In the genomic region with DNA sequence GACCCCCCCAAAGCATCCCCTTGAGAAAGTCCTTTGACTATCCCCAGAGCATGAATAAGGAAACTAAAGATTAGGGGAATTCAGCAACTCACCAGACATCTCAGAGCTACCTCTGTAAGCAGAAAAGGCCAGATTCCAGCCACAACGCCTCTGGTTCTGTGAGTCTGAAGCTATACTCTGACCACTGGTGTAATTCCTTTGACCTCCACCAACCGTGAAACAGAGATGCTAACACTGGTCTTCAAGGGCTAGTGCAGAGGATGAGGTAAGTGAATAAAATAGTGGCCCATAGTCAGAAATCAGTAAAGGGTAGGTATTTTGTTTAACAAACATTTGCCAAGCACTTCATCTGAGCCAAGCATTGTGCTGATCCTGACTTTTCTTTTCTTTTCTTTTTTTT, we compare ENCODE assay signal across 2 cellular contexts.
TF ChIP-seq lines count a peak whose summit lies in the region.

No MANE protein-coding gene starts in this region.

TF ChIP-seq in HepG2, 621 proteins besides CTCF, POLR2A, EP300 and RAD21:
- TF ChIP-seq, protein P1, sequence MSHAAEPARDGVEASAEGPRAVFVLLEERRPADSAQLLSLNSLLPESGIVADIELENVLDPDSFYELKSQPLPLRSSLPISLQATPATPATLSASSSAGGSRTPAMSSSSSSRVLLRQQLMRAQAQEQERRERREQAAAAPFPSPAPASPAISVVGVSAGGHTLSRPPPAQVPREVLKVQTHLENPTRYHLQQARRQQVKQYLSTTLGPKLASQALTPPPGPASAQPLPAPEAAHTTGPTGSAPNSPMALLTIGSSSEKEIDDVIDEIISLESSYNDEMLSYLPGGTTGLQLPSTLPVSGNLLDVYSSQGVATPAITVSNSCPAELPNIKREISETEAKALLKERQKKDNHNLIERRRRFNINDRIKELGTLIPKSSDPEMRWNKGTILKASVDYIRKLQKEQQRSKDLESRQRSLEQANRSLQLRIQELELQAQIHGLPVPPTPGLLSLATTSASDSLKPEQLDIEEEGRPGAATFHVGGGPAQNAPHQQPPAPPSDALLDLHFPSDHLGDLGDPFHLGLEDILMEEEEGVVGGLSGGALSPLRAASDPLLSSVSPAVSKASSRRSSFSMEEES (CRISPR knock-in tag; IDR thresholded peaks at IDR 0.05), result no peak
- TF ChIP-seq XBP1 (CRISPR knock-in tag; IDR thresholded peaks at IDR 0.05) (no peak), PAF1 (CRISPR knock-in tag; IDR thresholded peaks at IDR 0.05) (no peak), NKX3-1 (CRISPR knock-in tag; IDR thresholded peaks at IDR 0.05) (no peak), CBX2 (IDR thresholded peaks at IDR 0.05; ENCODE audit: low read depth, low read length) (no peak), CBX2 (CRISPR knock-in tag; IDR thresholded peaks at IDR 0.05; ENCODE audit: low read depth) (no peak), ZNF724P (CRISPR knock-in tag; IDR thresholded peaks at IDR 0.05; ENCODE audit: borderline replicate concordance) (no peak), THAP11 (CRISPR knock-in tag; IDR thresholded peaks at IDR 0.05) (no peak)
TF ChIP-seq in HepG2: peak in this region for 0.

TF ChIP-seq in K562, 482 proteins besides CTCF, POLR2A, EP300 and RAD21 (continued from another document):
- TF ChIP-seq FUS (optimal IDR thresholded peaks at IDR 0.05; ENCODE audit: low read depth, low read length) (no peak), POLR2B (IDR thresholded peaks at IDR 0.05; ENCODE audit: low read depth, partially characterized antibody) (no peak), ELF4 (CRISPR knock-in tag; IDR thresholded peaks at IDR 0.05) (no peak)
- TF ChIP-seq, protein P2, sequence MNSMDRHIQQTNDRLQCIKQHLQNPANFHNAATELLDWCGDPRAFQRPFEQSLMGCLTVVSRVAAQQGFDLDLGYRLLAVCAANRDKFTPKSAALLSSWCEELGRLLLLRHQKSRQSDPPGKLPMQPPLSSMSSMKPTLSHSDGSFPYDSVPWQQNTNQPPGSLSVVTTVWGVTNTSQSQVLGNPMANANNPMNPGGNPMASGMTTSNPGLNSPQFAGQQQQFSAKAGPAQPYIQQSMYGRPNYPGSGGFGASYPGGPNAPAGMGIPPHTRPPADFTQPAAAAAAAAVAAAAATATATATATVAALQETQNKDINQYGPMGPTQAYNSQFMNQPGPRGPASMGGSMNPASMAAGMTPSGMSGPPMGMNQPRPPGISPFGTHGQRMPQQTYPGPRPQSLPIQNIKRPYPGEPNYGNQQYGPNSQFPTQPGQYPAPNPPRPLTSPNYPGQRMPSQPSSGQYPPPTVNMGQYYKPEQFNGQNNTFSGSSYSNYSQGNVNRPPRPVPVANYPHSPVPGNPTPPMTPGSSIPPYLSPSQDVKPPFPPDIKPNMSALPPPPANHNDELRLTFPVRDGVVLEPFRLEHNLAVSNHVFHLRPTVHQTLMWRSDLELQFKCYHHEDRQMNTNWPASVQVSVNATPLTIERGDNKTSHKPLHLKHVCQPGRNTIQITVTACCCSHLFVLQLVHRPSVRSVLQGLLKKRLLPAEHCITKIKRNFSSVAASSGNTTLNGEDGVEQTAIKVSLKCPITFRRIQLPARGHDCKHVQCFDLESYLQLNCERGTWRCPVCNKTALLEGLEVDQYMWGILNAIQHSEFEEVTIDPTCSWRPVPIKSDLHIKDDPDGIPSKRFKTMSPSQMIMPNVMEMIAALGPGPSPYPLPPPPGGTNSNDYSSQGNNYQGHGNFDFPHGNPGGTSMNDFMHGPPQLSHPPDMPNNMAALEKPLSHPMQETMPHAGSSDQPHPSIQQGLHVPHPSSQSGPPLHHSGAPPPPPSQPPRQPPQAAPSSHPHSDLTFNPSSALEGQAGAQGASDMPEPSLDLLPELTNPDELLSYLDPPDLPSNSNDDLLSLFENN (IDR thresholded peaks at IDR 0.05; ENCODE audit: low read depth in 2 of 2, low read length in 2 of 2), result no peak
TF ChIP-seq in K562: peak in this region for 0.
